ENCODE assay signal across 8 cellular contexts in genomic region chr19:1401138-1401888, GRCh38. TPM values are rescaled to one million over a fixed set of nuclear protein-coding genes. Genes with fewer than 3 reads are reported as not detected.
DNase-seq lines count a peak whose midpoint lies in the region; ATAC-seq, FAIRE-seq and TF ChIP-seq lines count a peak whose summit lies in the region.

TSS of gene GAMT (minus strand) at chr19:1401542. CDS start at chr19:1401476, 66 bp downstream.

- H3K27ac Mint-ChIP-seq in activated naive CD4-positive, alpha-beta T cell treated with anti-CD3 and anti-CD28 coated beads, Interleukin-2, amount 50 U/mL, for 72 hours: no peak within 1 kb of the TSS

- no peaks in the 10 kb centered on the region for H3K9me3 Mint-ChIP-seq in activated naive CD4-positive, alpha-beta T cell treated with anti-CD3 and anti-CD28 coated beads, Interleukin-2, amount 50 U/mL, for 72 hours

- H3K4me3 ChIP-seq in Panc1 (ENCODE audit: low read depth in 2 of 2, low read length in 2 of 2) (peak within 1 kb of the TSS; percentile 54 to 57), prostate gland (peak within 1 kb of the TSS; percentile 65 to 66)

- WGBS in prostate gland: 2% methylated on average over 49 of the region's 87 CpGs

- no peaks in the 10 kb centered on the region for H3K9me3 ChIP-seq in Panc1 (ENCODE audit: control insufficient read depth, insufficient read depth, low read depth, low read length)
- H3K9me3 ChIP-seq in prostate gland: no peaks in the 10 kb centered on the region

- TF ChIP-seq CTCF in 22Rv1 (IDR thresholded peaks at IDR 0.05): peak; percentile 91
- peak; percentile 84; the same call in 1 of the 2 replicates for TF ChIP-seq CTCF in Panc1 (IDR thresholded peaks at IDR 0.05)
- peak; percentile 34 to 72 (median 60) for TF ChIP-seq CTCF in prostate gland (IDR thresholded peaks at IDR 0.05)

- in situ Hi-C loops in Panc1 (cut with HindIII; ENCODE audit: low pct_unique_long_range_greater_than_20kb, low sequenced_read_pairs): no loop called here

- peak; percentile 85 for FAIRE-seq in GM12892 (lab: Jason Lieb, UNC)

- POLR2A ChIA-PET in Panc1 (lab: Charles Lee): no interaction called here

- BruUV-seq in Panc1 (replicated peaks; lab: Mats Ljungman, UMichigan): no TSS peak

- no peaks in the 10 kb centered on the region for H3K36me3 Mint-ChIP-seq in activated naive CD4-positive, alpha-beta T cell treated with anti-CD3 and anti-CD28 coated beads, Interleukin-2, amount 50 U/mL, for 72 hours

- ATAC-seq in Panc1: peak; percentile 75
- peak; percentile 54 to 85 for ATAC-seq in activated naive CD4-positive, alpha-beta T cell treated with anti-CD3 and anti-CD28 coated beads, Interleukin-2, amount 50 U/mL, for 72 hours
- ATAC-seq in Right ventricle myocardium superior (ENCODE audit: poor library complexity): peak; percentile 83
- ATAC-seq in GM21360 (IDR thresholded peaks at IDR 0.05; ENCODE audit: unreplicated experiment): no peak

- H3K4me1 ChIP-seq in Panc1 (ENCODE audit: control insufficient read depth, insufficient read depth, low read length): peaks cover 13% of the 10 kb centered on the region
- H3K4me1 ChIP-seq in prostate gland (replicated peaks): peaks cover 9% of the 10 kb centered on the region

- peaks cover 6% of the 10 kb centered on the region; the same call in 1 of the 2 replicates for H3K36me3 ChIP-seq in Panc1 (ENCODE audit: control insufficient read depth, insufficient read depth, low read length)
- no peaks in the 10 kb centered on the region for H3K36me3 ChIP-seq in prostate gland

- H3K27me3 ChIP-seq in Panc1 (ENCODE audit: control insufficient read depth, insufficient read depth, low read length) (no peaks in the 10 kb centered on the region), prostate gland (replicated peaks; ENCODE audit: insufficient read depth) (no peaks in the 10 kb centered on the region)

- CTCF ChIA-PET in Panc1 (lab: Charles Lee): no interaction called here

- H3K27ac ChIP-seq in 22Rv1 (peak within 1 kb of the TSS; percentile 82), Panc1 (ENCODE audit: low read length) (peak within 1 kb of the TSS; percentile 54), prostate gland (peak within 1 kb of the TSS; percentile 53 to 56)

- DNase-seq in GM12892 (ENCODE audit: insufficient read length) (peak; percentile 79), Panc1 (ENCODE audit: low read depth, low spot score) (no peak), Right ventricle myocardium superior (peak; percentile 69), prostate gland (ENCODE audit: low spot score) (no peak), NCI-H510A (lab: John Stamatoyannopoulos, UW) (no peak)
- DNase-seq in activated naive CD4-positive, alpha-beta T cell treated with anti-CD3 and anti-CD28 coated beads, Interleukin-2, amount 50 U/mL, for 72 hours (ENCODE audit: low spot score in 2 of 2): peak in 1 of 2 donors; percentile 74

- intact Hi-C loops in Panc1 (cut with micrococcal nuclease; ENCODE audit: unreplicated experiment): no loop called here
- intact Hi-C loops in Right ventricle myocardium superior (cut with DNase I): no loop called here
- intact Hi-C loops in prostate gland (cut with DNase I): loop anchor here (10.0 kb wide), 2 partner anchors 87 to 127 kb away; partner anchors contain the start of gene FAM174C

- TF ChIP-seq POLR2A in GM12892 (IDR thresholded peaks at IDR 0.05; ENCODE audit: low read depth, low read length) (no peak), prostate gland (IDR thresholded peaks at IDR 0.05) (no peak)

RNA-seq across cellular contexts. Expression of gene GAMT, which starts in this region (rescaled TPM):
- 12.3 TPM for polyA plus RNA-seq in GM12892 (2012; ENCODE audit: missing spikeins)
- total RNA-seq in Panc1 (2021; ENCODE audit: unreplicated experiment): 21.2 TPM
- polyA plus RNA-seq in Panc1 (2012; ENCODE audit: insufficient read length): 52.6 TPM
- total RNA-seq in activated naive CD4-positive, alpha-beta T cell treated with anti-CD3 and anti-CD28 coated beads, Interleukin-2, amount 50 U/mL, for 72 hours: 10 to 100 TPM in 1 of 2 donors, 1 to 10 TPM in 1; 4.2 to 30.2 TPM
- 93.5 TPM for total RNA-seq in Right ventricle myocardium superior
- 100 to 1,000 TPM; 100 to 183 TPM for total RNA-seq in prostate gland

Comparison
In these comparisons a context has a peak if more than half of its experiments do, and no peak if none do; other contexts are left out.
1. DNase-seq: peak in GM12892 (single experiment) and Right ventricle myocardium superior (single experiment); none in Panc1 (single experiment), prostate gland (single experiment) and NCI-H510A (single experiment).
2. Peak in every context shown above with its lines, with median percentiles within 50 percentile points of each other: H3K27ac ChIP-seq and CTCF ChIP-seq.